11 cellular contexts compared by ENCODE assay signal in genomic region chr9:33107762-33108161, GRCh38. TPM values are rescaled to one million over a fixed set of nuclear protein-coding genes. Genes with fewer than 3 reads are reported as not detected.
DNase-seq lines count a peak whose midpoint lies in the region; ATAC-seq, FAIRE-seq and TF ChIP-seq lines count a peak whose summit lies in the region.
"Had no signal": no experiment of that assay in that cellular context is flagged by ENCODE, and none has a peak within 500 bp of the region (broad histone marks: within the 10 kb centered on the region; RNA-seq: fewer than 3 reads in every experiment).

No MANE protein-coding gene starts in this region.

- POLR2A ChIA-PET in HepG2 (lab: Yijun Ruan, JAX): no interaction called here

- TF ChIP-seq POLR2A in HepG2 (IDR thresholded peaks at IDR 0.05; ENCODE audit: insufficient read depth in 1 of 2, low read depth in 2 of 2, low read length in 2 of 2) (no peak), vagina (IDR thresholded peaks at IDR 0.05) (no peak)

- H3K79me2 ChIP-seq in HepG2 (ENCODE audit: insufficient read depth, low read length) (no peaks in the 10 kb centered on the region), fibroblast of lung (ENCODE audit: control insufficient read depth, insufficient read depth, low read length) (no peaks in the 10 kb centered on the region)

- ATAC-seq in HepG2 (no peak), psoas muscle (peak in 2 of 4 donors; percentile 1 to 2), GM19035 (IDR thresholded peaks at IDR 0.05; ENCODE audit: unreplicated experiment) (no peak), HG03025 (IDR thresholded peaks at IDR 0.05; ENCODE audit: low FRiP score, unreplicated experiment) (no peak)

- H3K4me2 ChIP-seq in HepG2 (ENCODE audit: low read depth, low read length) (no peak overlapping the region), fibroblast of lung (ENCODE audit: extremely low read depth, insufficient read depth, low read length) (no peak overlapping the region)

- no peaks in the 10 kb centered on the region for H3K9me3 ChIP-seq in liver (ENCODE audit: control insufficient read depth in 4 of 4, low read length in 3 of 4)
- H3K9me3 ChIP-seq in HepG2 (ENCODE audit: low read length): no peaks in the 10 kb centered on the region
- H3K9me3 ChIP-seq in fibroblast of lung (ENCODE audit: control insufficient read depth, insufficient read depth, low read depth, low read length): no peaks in the 10 kb centered on the region
- H3K9me3 ChIP-seq in psoas muscle: no peaks in the 10 kb centered on the region
- no peaks in the 10 kb centered on the region for H3K9me3 ChIP-seq in vagina
- H3K9me3 ChIP-seq: prostate gland had no signal

- TF ChIP-seq RAD21 in liver (IDR thresholded peaks at IDR 0.05) (no peak), HepG2 (CRISPR knock-in tag; IDR thresholded peaks at IDR 0.05) (no peak)

- H3K27ac ChIP-seq in liver (ENCODE audit: low read depth in 1 of 2, low read length in 2 of 2) (peak overlapping the region; percentile 4 to 55), HepG2 (ENCODE audit: extremely low read length, insufficient read depth, low read length) (no peak overlapping the region), fibroblast of lung (ENCODE audit: insufficient read depth, low read length) (peak overlapping the region; percentile 48), psoas muscle (peak overlapping the region; percentile 56), vagina (peak overlapping the region; percentile 67)

- H3K4me3 ChIP-seq in liver (ENCODE audit: low read depth in 1 of 3, low read length in 3 of 3) (no peak overlapping the region), HepG2 (replicated peaks in 1 of 3; ENCODE audit: insufficient read depth in 1 of 3, low read depth in 2 of 3, low read length in 3 of 3) (no peak overlapping the region), fibroblast of lung (replicated peaks in 1 of 4; ENCODE audit: control extremely low read depth in 1 of 4, insufficient read depth in 1 of 4, low read depth in 3 of 4, low read length in 4 of 4) (no peak overlapping the region), psoas muscle (no peak overlapping the region), vagina (no peak overlapping the region)
- H3K4me3 ChIP-seq: prostate gland had no signal

- DNase-seq in HepG2 (ENCODE audit: low spot score) (no peak), fibroblast of lung (ENCODE audit: low read depth in 2 of 2) (no peak), psoas muscle (no peak), vagina (ENCODE audit: extremely low spot score in 2 of 2) (no peak), kidney tubule cell (ENCODE audit: low spot score) (no peak)
- DNase-seq: Karpas-422, T1000 had no signal

- H3K4me1 ChIP-seq in liver (ENCODE audit: control insufficient read depth in 4 of 4, insufficient read depth in 4 of 4, low read length in 3 of 4) (peaks cover 3 to 15% (median 6%) of the 10 kb centered on the region in 4 donors), HepG2 (ENCODE audit: insufficient read depth, low read length) (peaks cover 22% of the 10 kb centered on the region), fibroblast of lung (ENCODE audit: control insufficient read depth, extremely low read depth, insufficient read depth, low read length) (peaks cover 15% of the 10 kb centered on the region), psoas muscle (peaks cover 21% of the 10 kb centered on the region), vagina (peaks cover 18% of the 10 kb centered on the region)
- H3K4me1 ChIP-seq: prostate gland had no signal

- CTCF ChIA-PET in HepG2 (lab: Yijun Ruan, JAX; ENCODE audit: low intra/inter-chr PET ratio, low total read pairs): no interaction called here

- TF ChIP-seq EP300 in HepG2 (IDR thresholded peaks at IDR 0.05; ENCODE audit: low read depth in 2 of 2, low read length in 2 of 2) (no peak), HepG2 (CRISPR knock-in tag; IDR thresholded peaks at IDR 0.05; ENCODE audit: borderline replicate concordance) (no peak)

- no TSS peak for BruUV-seq in HepG2 (replicated peaks; lab: Mats Ljungman, UMichigan)

- H4K20me1 ChIP-seq in HepG2 (ENCODE audit: insufficient read depth, low read length) (no peaks in the 10 kb centered on the region), fibroblast of lung (ENCODE audit: control insufficient read depth, extremely low read depth, insufficient read depth, low read length) (no peaks in the 10 kb centered on the region)

- H3K9ac ChIP-seq in liver (ENCODE audit: low read depth in 1 of 2, low read length in 2 of 2) (no peak overlapping the region), HepG2 (ENCODE audit: insufficient read depth, low read depth, low read length) (no peak overlapping the region), fibroblast of lung (ENCODE audit: insufficient read depth, low read length) (no peak overlapping the region)

- H2AFZ ChIP-seq in HepG2 (ENCODE audit: low read length) (no peak overlapping the region), fibroblast of lung (ENCODE audit: low read length) (no peak overlapping the region)

- FAIRE-seq in HepG2 (lab: Jason Lieb, UNC): no peak

- TF ChIP-seq CTCF in liver (IDR thresholded peaks at IDR 0.05; ENCODE audit: low read depth, low read length, missing input control) (no peak), HepG2 (CRISPR knock-in tag; IDR thresholded peaks at IDR 0.05) (no peak), fibroblast of lung (conservative IDR thresholded peaks at IDR 0.05 in 1 of 2, IDR thresholded peaks at IDR 0.05 in 1 of 2; ENCODE audit: low read depth in 1 of 2, low read length in 2 of 2) (no peak), psoas muscle (IDR thresholded peaks at IDR 0.05) (no peak), vagina (IDR thresholded peaks at IDR 0.05) (no peak)

- H3K36me3 ChIP-seq in liver (ENCODE audit: control insufficient read depth in 4 of 4, insufficient read depth in 3 of 4, low read depth in 1 of 4, low read length in 3 of 4): peaks cover 5 to 26% (median 18%) of the 10 kb centered on the region in 4 donors
- peaks cover 4 to 7% of the 10 kb centered on the region in 2 experiments; a peak in 2 of 5 replicates for H3K36me3 ChIP-seq in HepG2 (replicated peaks in 1 of 2; ENCODE audit: control insufficient read depth in 1 of 2, insufficient read depth in 2 of 2, low read length in 2 of 2)
- peaks cover 3% of the 10 kb centered on the region for H3K36me3 ChIP-seq in fibroblast of lung (ENCODE audit: control insufficient read depth, insufficient read depth, low read length)
- peaks cover 0 to 12% of the 10 kb centered on the region in 2 donors for H3K36me3 ChIP-seq in psoas muscle (ENCODE audit: insufficient read depth in 1 of 2, low read depth in 1 of 2)
- H3K36me3 ChIP-seq in vagina: peaks cover 0 to 19% of the 10 kb centered on the region in 2 donors
- H3K36me3 ChIP-seq: prostate gland had no signal

- in situ Hi-C loops in HepG2 (cut with HindIII; ENCODE audit: extremely low pct_ligation_motif_present, low pct_unique_long_range_greater_than_20kb): no loop called here

- H3K27me3 ChIP-seq in liver (ENCODE audit: control insufficient read depth in 4 of 4, insufficient read depth in 4 of 4, low read length in 3 of 4): no peaks in the 10 kb centered on the region
- H3K27me3 ChIP-seq in HepG2 (ENCODE audit: control insufficient read depth in 1 of 2, insufficient read depth in 2 of 2, low read length in 2 of 2): no peaks in the 10 kb centered on the region
- no peaks in the 10 kb centered on the region for H3K27me3 ChIP-seq in fibroblast of lung (ENCODE audit: control insufficient read depth, insufficient read depth, low read length)
- no peaks in the 10 kb centered on the region for H3K27me3 ChIP-seq in psoas muscle (ENCODE audit: insufficient read depth in 3 of 3, low read length in 2 of 3)
- H3K27me3 ChIP-seq in vagina: no peaks in the 10 kb centered on the region

- intact Hi-C loops in HepG2 (cut with micrococcal nuclease; ENCODE audit: unreplicated experiment): no loop called here
- intact Hi-C loops in psoas muscle (cut with DNase I): no loop called here
- intact Hi-C loops in vagina (cut with DNase I): loop anchor here (10.0 kb wide), 1 partner anchor 47 kb away; no protein-coding TSS in a partner anchor

- 63% methylated on average over 5 of the region's 5 CpGs for WGBS in liver
- 64% methylated on average over 5 of the region's 5 CpGs for WGBS in HepG2 (ENCODE audit: low lambda C conversion rate)
- 53 to 69% (median 65%) methylated on average over 5 of the region's 5 CpGs for WGBS in psoas muscle, 3 donors

RNA-seq across cellular contexts. Expression of gene SMU1, which starts 31.3 kb away (rescaled TPM):
- total RNA-seq in liver: 10 to 100 TPM; 12.3 to 14.2 TPM
- polyA plus RNA-seq in liver: 1 to 10 TPM; 5.3 to 6.7 TPM
- total RNA-seq in HepG2 (2016; rRNA removed; fragmentation: Illumina TruSeq; extraction: Trizol): 36.6 and 51.5 TPM in 2 replicates
- 3.1 and 3.9 TPM in 2 replicates for total RNA-seq in HepG2 (2016; cell fraction: cytosol; rRNA removed; fragmentation: Illumina TruSeq; extraction: Trizol; ENCODE audit: low read depth)
- 36.2 and 50.8 TPM in 2 replicates for total RNA-seq in HepG2 (2016; cell fraction: insoluble cytoplasmic fraction; rRNA removed; fragmentation: Illumina TruSeq; extraction: Trizol)
- total RNA-seq in HepG2 (2016; cell fraction: membrane; rRNA removed; fragmentation: Illumina TruSeq; extraction: Trizol): 8.5 and 9.5 TPM in 2 replicates
- 17.2 and 19.0 TPM in 2 replicates for total RNA-seq in HepG2 (2016; cell fraction: nucleus; rRNA removed; fragmentation: Illumina TruSeq; extraction: Trizol)
- polyA plus RNA-seq in HepG2 (2011; rRNA removed): 12.4 and 12.9 TPM in 2 replicates
- polyA plus RNA-seq in HepG2 (2011; cell fraction: cytosol; rRNA removed): 7.3 and 9.6 TPM in 2 replicates
- 4.2 and 5.2 TPM in 2 replicates for polyA plus RNA-seq in HepG2 (2011; cell fraction: nucleus; rRNA removed)
- polyA plus RNA-seq in HepG2 (2012): 10.5 and 14.2 TPM in 2 replicates
- 1.4 and 1.8 TPM in 2 replicates for polyA plus RNA-seq in HepG2 (2016; cell fraction: cytosol; fragmentation: Illumina TruSeq; extraction: Trizol; ENCODE audit: low read depth)
- polyA plus RNA-seq in HepG2 (2016; cell fraction: insoluble cytoplasmic fraction; fragmentation: Illumina TruSeq; extraction: Trizol; ENCODE audit: low read depth): 30.6 and 31.7 TPM in 2 replicates
- 2.9 and 3.4 TPM in 2 replicates for polyA plus RNA-seq in HepG2 (2016; cell fraction: membrane; fragmentation: Illumina TruSeq; extraction: Trizol; ENCODE audit: low read depth)
- polyA plus RNA-seq in HepG2 (2016; cell fraction: nucleus; fragmentation: Illumina TruSeq; extraction: Trizol; ENCODE audit: insufficient read depth, low read depth): 15.2 TPM in 2 replicates
- polyA minus RNA-seq in HepG2 (2011; rRNA and poly(A)+ RNA removed; ENCODE audit: low replicate concordance): 13.5 and 23.0 TPM in 2 replicates
- polyA minus RNA-seq in HepG2 (2011; cell fraction: cytosol; rRNA and poly(A)+ RNA removed): 13.7 and 17.2 TPM in 2 replicates
- polyA minus RNA-seq in HepG2 (2011; cell fraction: nucleus; rRNA and poly(A)+ RNA removed): 13.6 and 16.0 TPM in 2 replicates
- 31.0 and 32.6 TPM in 2 replicates for total RNA-seq in fibroblast of lung
- polyA plus RNA-seq in fibroblast of lung: 18.5 and 19.1 TPM in 2 replicates
- polyA plus RNA-seq in fibroblast of lung (2012): 15.2 and 15.8 TPM in 2 replicates
- polyA minus RNA-seq in fibroblast of lung (ENCODE audit: low replicate concordance): 5.4 and 7.4 TPM in 2 replicates
- total RNA-seq in psoas muscle: 10 to 100 TPM; 15.4 to 18.4 (median 16.7) TPM
- 10 to 100 TPM in 2 of 3 donors, 1 to 10 TPM in 1; 8.4 to 15.5 (median 11.6) TPM for polyA plus RNA-seq in psoas muscle
- 15.5 TPM for total RNA-seq in vagina

RNA-seq across cellular contexts. Expression of gene B4GALT1, which starts 59.4 kb away (rescaled TPM):
- 10 to 100 TPM; 27.3 to 58.1 TPM for total RNA-seq in liver
- 10 to 100 TPM; 25.9 to 59.8 TPM for polyA plus RNA-seq in liver
- 15.7 TPM in 2 replicates for total RNA-seq in HepG2 (2016; rRNA removed; fragmentation: Illumina TruSeq; extraction: Trizol)
- 3.3 and 3.4 TPM in 2 replicates for total RNA-seq in HepG2 (2016; cell fraction: cytosol; rRNA removed; fragmentation: Illumina TruSeq; extraction: Trizol; ENCODE audit: low read depth)
- total RNA-seq in HepG2 (2016; cell fraction: insoluble cytoplasmic fraction; rRNA removed; fragmentation: Illumina TruSeq; extraction: Trizol): 13.5 and 16.1 TPM in 2 replicates
- 19.9 and 20.6 TPM in 2 replicates for total RNA-seq in HepG2 (2016; cell fraction: membrane; rRNA removed; fragmentation: Illumina TruSeq; extraction: Trizol)
- 22.5 and 25.2 TPM in 2 replicates for total RNA-seq in HepG2 (2016; cell fraction: nucleus; rRNA removed; fragmentation: Illumina TruSeq; extraction: Trizol)
- polyA plus RNA-seq in HepG2 (2011; rRNA removed): 33.5 and 37.5 TPM in 2 replicates
- polyA plus RNA-seq in HepG2 (2011; cell fraction: cytosol; rRNA removed): 35.6 and 46.0 TPM in 2 replicates
- 14.7 and 19.1 TPM in 2 replicates for polyA plus RNA-seq in HepG2 (2011; cell fraction: nucleus; rRNA removed)
- polyA plus RNA-seq in HepG2 (2012): 57.7 and 61.1 TPM in 2 replicates
- 5.0 and 5.4 TPM in 2 replicates for polyA plus RNA-seq in HepG2 (2016; cell fraction: cytosol; fragmentation: Illumina TruSeq; extraction: Trizol; ENCODE audit: low read depth)
- 21.1 and 25.1 TPM in 2 replicates for polyA plus RNA-seq in HepG2 (2016; cell fraction: insoluble cytoplasmic fraction; fragmentation: Illumina TruSeq; extraction: Trizol; ENCODE audit: low read depth)
- polyA plus RNA-seq in HepG2 (2016; cell fraction: membrane; fragmentation: Illumina TruSeq; extraction: Trizol; ENCODE audit: low read depth): 21.2 TPM in 2 replicates
- polyA plus RNA-seq in HepG2 (2016; cell fraction: nucleus; fragmentation: Illumina TruSeq; extraction: Trizol; ENCODE audit: insufficient read depth, low read depth): 40.6 and 42.3 TPM in 2 replicates
- 78.3 and 316 TPM in 2 replicates for polyA minus RNA-seq in HepG2 (2011; rRNA and poly(A)+ RNA removed; ENCODE audit: low replicate concordance)
- 35.8 and 41.0 TPM in 2 replicates for polyA minus RNA-seq in HepG2 (2011; cell fraction: cytosol; rRNA and poly(A)+ RNA removed)
- 17.3 and 22.3 TPM in 2 replicates for polyA minus RNA-seq in HepG2 (2011; cell fraction: nucleus; rRNA and poly(A)+ RNA removed)
- 18.2 and 24.1 TPM in 2 replicates for total RNA-seq in fibroblast of lung
- polyA plus RNA-seq in fibroblast of lung: 51.9 and 64.8 TPM in 2 replicates
- 51.1 and 64.0 TPM in 2 replicates for polyA plus RNA-seq in fibroblast of lung (2012)
- 125 and 129 TPM in 2 replicates for polyA minus RNA-seq in fibroblast of lung (ENCODE audit: low replicate concordance)
- total RNA-seq in psoas muscle: 10 to 100 TPM; 22.3 to 28.1 (median 24.4) TPM
- polyA plus RNA-seq in psoas muscle: 10 to 100 TPM; 13.0 to 21.9 (median 17.8) TPM
- 85.2 TPM for total RNA-seq in vagina
